1 cellular context compared by ENCODE assay signal in the genomic region with DNA sequence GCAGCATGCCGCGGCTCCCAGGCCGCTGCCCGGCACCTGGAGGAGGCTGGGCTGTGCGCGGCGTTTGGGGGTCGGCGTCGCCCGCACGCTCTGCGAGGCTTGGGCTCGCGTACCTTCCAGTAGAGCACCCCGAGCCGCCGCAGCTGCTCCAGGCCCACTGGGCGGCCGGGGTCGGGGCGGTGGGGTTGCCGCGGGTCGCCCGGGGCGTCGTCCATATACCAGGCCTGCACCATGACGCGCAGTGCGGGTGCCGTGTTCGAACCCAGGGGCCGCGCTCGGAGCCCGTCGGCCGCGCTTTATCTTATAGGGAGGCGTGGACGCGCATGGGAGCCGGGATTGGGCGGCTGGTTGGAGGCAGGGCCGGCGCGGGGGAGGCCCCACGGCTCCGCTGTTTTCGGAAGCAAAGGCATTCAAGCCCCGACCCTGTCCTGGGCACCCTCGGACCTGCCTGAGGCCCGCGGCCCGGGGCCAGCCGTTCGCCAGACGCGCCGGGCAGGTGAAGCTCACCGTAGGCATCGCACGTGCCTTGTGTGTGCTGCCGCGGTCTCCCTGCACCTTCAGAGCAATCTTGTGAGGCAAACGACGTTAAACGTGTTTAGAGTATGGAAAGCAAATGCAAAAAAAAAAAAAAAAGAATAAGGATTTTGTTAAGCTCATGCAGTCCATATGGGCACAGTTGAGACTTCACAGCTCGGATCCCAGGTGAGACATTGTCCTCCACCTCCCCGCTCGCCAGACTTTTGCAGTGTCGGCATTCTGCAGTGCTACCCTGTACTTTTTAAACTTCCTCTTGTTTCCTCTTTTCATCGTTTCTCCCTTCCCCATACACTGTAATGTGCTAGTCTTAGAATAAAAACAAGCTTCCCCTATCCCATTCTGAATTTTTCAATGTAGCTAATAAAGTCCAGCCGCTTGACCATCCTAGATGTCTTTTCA.
TF ChIP-seq lines count a peak whose summit lies in the region.

A gene with protein sequence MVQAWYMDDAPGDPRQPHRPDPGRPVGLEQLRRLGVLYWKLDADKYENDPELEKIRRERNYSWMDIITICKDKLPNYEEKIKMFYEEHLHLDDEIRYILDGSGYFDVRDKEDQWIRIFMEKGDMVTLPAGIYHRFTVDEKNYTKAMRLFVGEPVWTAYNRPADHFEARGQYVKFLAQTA (minus strand): TSS at position 277 of the 936 bp plus-strand sequence. CDS start 44 bp downstream, at position 233.

TF ChIP-seq in K562, 482 proteins besides CTCF, POLR2A, EP300 and RAD21 (continued from another document and continues in another):
- no peak for TF ChIP-seq BRD9 (IDR thresholded peaks at IDR 0.05; ENCODE audit: low read depth, partially characterized antibody)
- no peak for TF ChIP-seq NUFIP1 (IDR thresholded peaks at IDR 0.05; ENCODE audit: partially characterized antibody)
- TF ChIP-seq SPI1 (IDR thresholded peaks at IDR 0.05; ENCODE audit: borderline replicate concordance, low read depth, low read length) = no peak
- TF ChIP-seq, protein P1, sequence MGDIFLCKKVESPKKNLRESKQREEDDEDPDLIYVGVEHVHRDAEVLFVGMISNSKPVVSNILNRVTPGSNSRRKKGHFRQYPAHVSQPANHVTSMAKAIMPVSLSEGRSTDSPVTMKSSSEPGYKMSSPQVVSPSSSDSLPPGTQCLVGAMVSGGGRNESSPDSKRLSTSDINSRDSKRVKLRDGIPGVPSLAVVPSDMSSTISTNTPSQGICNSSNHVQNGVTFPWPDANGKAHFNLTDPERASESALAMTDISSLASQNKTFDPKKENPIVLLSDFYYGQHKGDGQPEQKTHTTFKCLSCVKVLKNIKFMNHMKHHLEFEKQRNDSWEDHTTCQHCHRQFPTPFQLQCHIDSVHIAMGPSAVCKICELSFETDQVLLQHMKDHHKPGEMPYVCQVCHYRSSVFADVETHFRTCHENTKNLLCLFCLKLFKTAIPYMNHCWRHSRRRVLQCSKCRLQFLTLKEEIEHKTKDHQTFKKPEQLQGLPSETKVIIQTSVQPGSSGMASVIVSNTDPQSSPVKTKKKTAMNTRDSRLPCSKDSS (IDR thresholded peaks at IDR 0.05; ENCODE audit: low read depth, partially characterized antibody) = no peak
- TF ChIP-seq, protein P2, sequence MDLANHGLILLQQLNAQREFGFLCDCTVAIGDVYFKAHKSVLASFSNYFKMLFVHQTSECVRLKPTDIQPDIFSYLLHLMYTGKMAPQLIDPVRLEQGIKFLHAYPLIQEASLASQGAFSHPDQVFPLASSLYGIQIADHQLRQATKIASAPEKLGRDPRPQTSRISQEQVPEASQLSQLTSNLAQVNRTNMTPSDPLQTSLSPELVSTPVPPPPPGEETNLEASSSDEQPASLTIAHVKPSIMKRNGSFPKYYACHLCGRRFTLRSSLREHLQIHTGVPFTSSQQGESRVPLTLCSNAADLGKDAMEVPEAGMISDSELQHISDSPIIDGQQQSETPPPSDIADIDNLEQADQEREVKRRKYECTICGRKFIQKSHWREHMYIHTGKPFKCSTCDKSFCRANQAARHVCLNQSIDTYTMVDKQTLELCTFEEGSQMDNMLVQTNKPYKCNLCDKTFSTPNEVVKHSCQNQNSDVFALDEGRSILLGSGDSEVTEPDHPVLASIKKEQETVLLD (IDR thresholded peaks at IDR 0.05) = no peak
- no peak for TF ChIP-seq MEF2D (tag; conservative IDR thresholded peaks at IDR 0.05; ENCODE audit: low read depth)
- TF ChIP-seq CC2D1A (IDR thresholded peaks at IDR 0.05) = no peak
- TF ChIP-seq, protein P3, sequence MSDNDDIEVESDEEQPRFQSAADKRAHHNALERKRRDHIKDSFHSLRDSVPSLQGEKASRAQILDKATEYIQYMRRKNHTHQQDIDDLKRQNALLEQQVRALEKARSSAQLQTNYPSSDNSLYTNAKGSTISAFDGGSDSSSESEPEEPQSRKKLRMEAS (CRISPR knock-in tag; IDR thresholded peaks at IDR 0.05) = peak; percentile 84
- TF ChIP-seq NFIX (CRISPR knock-in tag; IDR thresholded peaks at IDR 0.05; ENCODE audit: low read depth) = no peak
- TF ChIP-seq, protein P4, sequence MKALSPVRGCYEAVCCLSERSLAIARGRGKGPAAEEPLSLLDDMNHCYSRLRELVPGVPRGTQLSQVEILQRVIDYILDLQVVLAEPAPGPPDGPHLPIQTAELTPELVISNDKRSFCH (CRISPR knock-in tag; IDR thresholded peaks at IDR 0.05) = no peak
- TF ChIP-seq, protein P4 (tag; IDR thresholded peaks at IDR 0.05) = no peak
- TF ChIP-seq CBX2 (IDR thresholded peaks at IDR 0.05; ENCODE audit: insufficient read depth, low read length, poor library complexity, severe bottlenecking) = no peak
- TF ChIP-seq GTF2F1 (IDR thresholded peaks at IDR 0.05; ENCODE audit: low read depth, low read length) = 0 out of 2 replicates have a peak, but pooled peaks have one; percentile 28
- no peak for TF ChIP-seq HSF4 (CRISPR knock-in tag; IDR thresholded peaks at IDR 0.05; ENCODE audit: borderline replicate concordance)
- TF ChIP-seq CAMTA2 (CRISPR knock-in tag; conservative IDR thresholded peaks at IDR 0.05) = no peak
- no peak for TF ChIP-seq EZH2 (IDR thresholded peaks at IDR 0.05; ENCODE audit: borderline replicate concordance, low read depth, low read length)
- TF ChIP-seq SLC30A9 (CRISPR knock-in tag; IDR thresholded peaks at IDR 0.05) = no peak
- no peak for TF ChIP-seq SMAD2 (IDR thresholded peaks at IDR 0.05; ENCODE audit: low read depth, low read length)
- TF ChIP-seq SAFB (IDR thresholded peaks at IDR 0.05; ENCODE audit: borderline replicate concordance, low read depth, low read length) = no peak
- TF ChIP-seq, protein P5, sequence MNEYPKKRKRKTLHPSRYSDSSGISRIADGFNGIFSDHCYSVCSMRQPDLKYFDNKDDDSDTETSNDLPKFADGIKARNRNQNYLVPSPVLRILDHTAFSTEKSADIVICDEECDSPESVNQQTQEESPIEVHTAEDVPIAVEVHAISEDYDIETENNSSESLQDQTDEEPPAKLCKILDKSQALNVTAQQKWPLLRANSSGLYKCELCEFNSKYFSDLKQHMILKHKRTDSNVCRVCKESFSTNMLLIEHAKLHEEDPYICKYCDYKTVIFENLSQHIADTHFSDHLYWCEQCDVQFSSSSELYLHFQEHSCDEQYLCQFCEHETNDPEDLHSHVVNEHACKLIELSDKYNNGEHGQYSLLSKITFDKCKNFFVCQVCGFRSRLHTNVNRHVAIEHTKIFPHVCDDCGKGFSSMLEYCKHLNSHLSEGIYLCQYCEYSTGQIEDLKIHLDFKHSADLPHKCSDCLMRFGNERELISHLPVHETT (CRISPR knock-in tag; conservative IDR thresholded peaks at IDR 0.05 in 1 of 2, IDR thresholded peaks at IDR 0.05 in 1 of 2) = no peak
- no peak for TF ChIP-seq HMG20A (CRISPR knock-in tag; conservative IDR thresholded peaks at IDR 0.05)
- TF ChIP-seq, protein P6, sequence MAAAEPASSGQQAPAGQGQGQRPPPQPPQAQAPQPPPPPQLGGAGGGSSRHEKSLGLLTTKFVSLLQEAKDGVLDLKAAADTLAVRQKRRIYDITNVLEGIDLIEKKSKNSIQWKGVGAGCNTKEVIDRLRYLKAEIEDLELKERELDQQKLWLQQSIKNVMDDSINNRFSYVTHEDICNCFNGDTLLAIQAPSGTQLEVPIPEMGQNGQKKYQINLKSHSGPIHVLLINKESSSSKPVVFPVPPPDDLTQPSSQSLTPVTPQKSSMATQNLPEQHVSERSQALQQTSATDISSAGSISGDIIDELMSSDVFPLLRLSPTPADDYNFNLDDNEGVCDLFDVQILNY (CRISPR knock-in tag; IDR thresholded peaks at IDR 0.05) = 0 out of 2 replicates have a peak, but pooled peaks have one; percentile 81
- no peak for TF ChIP-seq ZC3H11A (IDR thresholded peaks at IDR 0.05; ENCODE audit: low read depth, low read length)
- TF ChIP-seq NR2C1 (IDR thresholded peaks at IDR 0.05) = no peak
- no peak for TF ChIP-seq NR2C1 (tag; IDR thresholded peaks at IDR 0.05)
- no peak for TF ChIP-seq CHCHD3 (CRISPR knock-in tag; IDR thresholded peaks at IDR 0.05)
- no peak for TF ChIP-seq STAT5B (CRISPR knock-in tag; IDR thresholded peaks at IDR 0.05)
- TF ChIP-seq, protein P7, sequence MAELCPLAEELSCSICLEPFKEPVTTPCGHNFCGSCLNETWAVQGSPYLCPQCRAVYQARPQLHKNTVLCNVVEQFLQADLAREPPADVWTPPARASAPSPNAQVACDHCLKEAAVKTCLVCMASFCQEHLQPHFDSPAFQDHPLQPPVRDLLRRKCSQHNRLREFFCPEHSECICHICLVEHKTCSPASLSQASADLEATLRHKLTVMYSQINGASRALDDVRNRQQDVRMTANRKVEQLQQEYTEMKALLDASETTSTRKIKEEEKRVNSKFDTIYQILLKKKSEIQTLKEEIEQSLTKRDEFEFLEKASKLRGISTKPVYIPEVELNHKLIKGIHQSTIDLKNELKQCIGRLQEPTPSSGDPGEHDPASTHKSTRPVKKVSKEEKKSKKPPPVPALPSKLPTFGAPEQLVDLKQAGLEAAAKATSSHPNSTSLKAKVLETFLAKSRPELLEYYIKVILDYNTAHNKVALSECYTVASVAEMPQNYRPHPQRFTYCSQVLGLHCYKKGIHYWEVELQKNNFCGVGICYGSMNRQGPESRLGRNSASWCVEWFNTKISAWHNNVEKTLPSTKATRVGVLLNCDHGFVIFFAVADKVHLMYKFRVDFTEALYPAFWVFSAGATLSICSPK (IDR thresholded peaks at IDR 0.05; ENCODE audit: borderline replicate concordance) = no peak
- no peak for TF ChIP-seq CCAR2 (IDR thresholded peaks at IDR 0.05; ENCODE audit: low read depth, low read length)
- TF ChIP-seq PML (IDR thresholded peaks at IDR 0.05; ENCODE audit: low read length) = peak; percentile 48; the same call in 1 of the 2 replicates
- no peak for TF ChIP-seq SRSF7 (optimal IDR thresholded peaks at IDR 0.05; ENCODE audit: low read depth, low read length)
- TF ChIP-seq, protein P8, sequence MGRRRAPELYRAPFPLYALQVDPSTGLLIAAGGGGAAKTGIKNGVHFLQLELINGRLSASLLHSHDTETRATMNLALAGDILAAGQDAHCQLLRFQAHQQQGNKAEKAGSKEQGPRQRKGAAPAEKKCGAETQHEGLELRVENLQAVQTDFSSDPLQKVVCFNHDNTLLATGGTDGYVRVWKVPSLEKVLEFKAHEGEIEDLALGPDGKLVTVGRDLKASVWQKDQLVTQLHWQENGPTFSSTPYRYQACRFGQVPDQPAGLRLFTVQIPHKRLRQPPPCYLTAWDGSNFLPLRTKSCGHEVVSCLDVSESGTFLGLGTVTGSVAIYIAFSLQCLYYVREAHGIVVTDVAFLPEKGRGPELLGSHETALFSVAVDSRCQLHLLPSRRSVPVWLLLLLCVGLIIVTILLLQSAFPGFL (CRISPR knock-in tag; IDR thresholded peaks at IDR 0.05) = no peak
- TF ChIP-seq TCF7 (IDR thresholded peaks at IDR 0.05; ENCODE audit: borderline replicate concordance) = no peak
- TF ChIP-seq TCF3 (CRISPR knock-in tag; IDR thresholded peaks at IDR 0.05) = no peak
- no peak for TF ChIP-seq KHSRP (IDR thresholded peaks at IDR 0.05)
- TF ChIP-seq NCOR1 (IDR thresholded peaks at IDR 0.05) = no peak
- TF ChIP-seq GATAD2B (IDR thresholded peaks at IDR 0.05; ENCODE audit: borderline replicate concordance) = no peak
- peak; percentile 55 for TF ChIP-seq HMGN3 (IDR thresholded peaks at IDR 0.05; ENCODE audit: borderline replicate concordance, extremely low read depth, insufficient read length, low read depth, low read length)
- TF ChIP-seq, protein P9, sequence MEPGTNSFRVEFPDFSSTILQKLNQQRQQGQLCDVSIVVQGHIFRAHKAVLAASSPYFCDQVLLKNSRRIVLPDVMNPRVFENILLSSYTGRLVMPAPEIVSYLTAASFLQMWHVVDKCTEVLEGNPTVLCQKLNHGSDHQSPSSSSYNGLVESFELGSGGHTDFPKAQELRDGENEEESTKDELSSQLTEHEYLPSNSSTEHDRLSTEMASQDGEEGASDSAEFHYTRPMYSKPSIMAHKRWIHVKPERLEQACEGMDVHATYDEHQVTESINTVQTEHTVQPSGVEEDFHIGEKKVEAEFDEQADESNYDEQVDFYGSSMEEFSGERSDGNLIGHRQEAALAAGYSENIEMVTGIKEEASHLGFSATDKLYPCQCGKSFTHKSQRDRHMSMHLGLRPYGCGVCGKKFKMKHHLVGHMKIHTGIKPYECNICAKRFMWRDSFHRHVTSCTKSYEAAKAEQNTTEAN (CRISPR knock-in tag; IDR thresholded peaks at IDR 0.05) = no peak
- no peak for TF ChIP-seq BRCA1 (IDR thresholded peaks at IDR 0.05)
- TF ChIP-seq BRCA1 (CRISPR knock-in tag; IDR thresholded peaks at IDR 0.05) = no peak
- TF ChIP-seq, protein P10, sequence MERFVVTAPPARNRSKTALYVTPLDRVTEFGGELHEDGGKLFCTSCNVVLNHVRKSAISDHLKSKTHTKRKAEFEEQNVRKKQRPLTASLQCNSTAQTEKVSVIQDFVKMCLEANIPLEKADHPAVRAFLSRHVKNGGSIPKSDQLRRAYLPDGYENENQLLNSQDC (CRISPR knock-in tag; IDR thresholded peaks at IDR 0.05) = no peak
- TF ChIP-seq, protein P11, sequence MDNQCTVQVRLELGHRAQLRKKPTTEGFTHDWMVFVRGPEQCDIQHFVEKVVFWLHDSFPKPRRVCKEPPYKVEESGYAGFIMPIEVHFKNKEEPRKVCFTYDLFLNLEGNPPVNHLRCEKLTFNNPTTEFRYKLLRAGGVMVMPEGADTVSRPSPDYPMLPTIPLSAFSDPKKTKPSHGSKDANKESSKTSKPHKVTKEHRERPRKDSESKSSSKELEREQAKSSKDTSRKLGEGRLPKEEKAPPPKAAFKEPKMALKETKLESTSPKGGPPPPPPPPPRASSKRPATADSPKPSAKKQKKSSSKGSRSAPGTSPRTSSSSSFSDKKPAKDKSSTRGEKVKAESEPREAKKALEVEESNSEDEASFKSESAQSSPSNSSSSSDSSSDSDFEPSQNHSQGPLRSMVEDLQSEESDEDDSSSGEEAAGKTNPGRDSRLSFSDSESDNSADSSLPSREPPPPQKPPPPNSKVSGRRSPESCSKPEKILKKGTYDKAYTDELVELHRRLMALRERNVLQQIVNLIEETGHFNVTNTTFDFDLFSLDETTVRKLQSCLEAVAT (IDR thresholded peaks at IDR 0.05) = no peak
- TF ChIP-seq BDP1 (IDR thresholded peaks at IDR 0.05; ENCODE audit: insufficient read depth, insufficient read length) = no peak
- no peak for TF ChIP-seq NCOA2 (IDR thresholded peaks at IDR 0.05; ENCODE audit: partially characterized antibody in 2 of 2)
- TF ChIP-seq, protein P12, sequence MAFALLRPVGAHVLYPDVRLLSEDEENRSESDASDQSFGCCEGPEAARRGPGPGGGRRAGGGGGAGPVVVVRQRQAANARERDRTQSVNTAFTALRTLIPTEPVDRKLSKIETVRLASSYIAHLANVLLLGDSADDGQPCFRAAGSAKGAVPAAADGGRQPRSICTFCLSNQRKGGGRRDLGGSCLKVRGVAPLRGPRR (CRISPR knock-in tag; IDR thresholded peaks at IDR 0.05) = no peak
- no peak for TF ChIP-seq MTF1 (CRISPR knock-in tag; IDR thresholded peaks at IDR 0.05; ENCODE audit: borderline replicate concordance)
- TF ChIP-seq RAD51 (IDR thresholded peaks at IDR 0.05; ENCODE audit: borderline replicate concordance, low read depth) = no peak; the same call in 1 of the 2 replicates
- peak; percentile 42; the same call in 1 of the 2 replicates for TF ChIP-seq HIVEP1 (CRISPR knock-in tag; IDR thresholded peaks at IDR 0.05)
